ENCODE assay signal across 15 cellular contexts in genomic region chr10:37076083-37076482, GRCh38. TPM values are rescaled to one million over a fixed set of nuclear protein-coding genes. Genes with fewer than 3 reads are reported as not detected.
"Had no signal": no experiment of that assay in that cellular context is flagged by ENCODE, and none has a peak within 500 bp of the region (broad histone marks: within the 10 kb centered on the region; RNA-seq: fewer than 3 reads in every experiment).

No MANE protein-coding gene starts in this region.

RNA-seq across cellular contexts. Expression of gene ANKRD30A, which starts 49.3 kb away (rescaled TPM):
- total RNA-seq: activated B cell treated with CpG ODN at 0.5 μM for 24 hours; activated CD4-positive, alpha-beta memory T cell treated with anti-CD3 and anti-CD28 coated beads for 36 hours; activated CD4-positive, alpha-beta memory T cell treated with anti-CD3 and anti-CD28 coated beads, Interleukin-2, amount 10 ng/mL, durations not matched to agents 7 days and 5 days; activated CD4-positive, alpha-beta T cell treated with anti-CD3 and anti-CD28 coated beads for 36 hours; activated CD4-positive, alpha-beta T cell treated with anti-CD3 and anti-CD28 coated beads, Interleukin-2, amount 10 ng/mL, durations not matched to agents 24 days and 14 days; activated CD4-positive, alpha-beta T cell treated with anti-CD3 and anti-CD28 coated beads, Interleukin-2, amount 10 ng/mL, durations not matched to agents 7 days and 5 days; activated CD8-positive, alpha-beta memory T cell treated with anti-CD3 and anti-CD28 coated beads for 36 hours; activated CD8-positive, alpha-beta memory T cell treated with anti-CD3 and anti-CD28 coated beads, Interleukin-2, amount 10 ng/mL, durations not matched to agents 7 days and 5 days; activated CD8-positive, alpha-beta T cell treated with anti-CD3 and anti-CD28 coated beads for 36 hours; activated CD8-positive, alpha-beta T cell treated with anti-CD3 and anti-CD28 coated beads, Interleukin-2, amount 10 ng/mL, durations not matched to agents 7 days and 5 days; T-cell; T-helper 1 cell treated with Interleukin-12 subunit alpha and Interleukin-12 subunit beta and Interleukin-4 antibody, amounts not matched to agents 30 ng/mL and 1 ng/mL, for 36 hours; T-helper 17 cell; T-helper 2 cell treated with Interferon-gamma antibody and Interleukin-4, amounts not matched to agents 100 ng/mL and 5 ng/mL, for 36 hours; WTC11 had no signal
